Comparison of ENCODE assay signal across 2 cellular contexts in genomic region chr2:31263636-31264190, GRCh38.
TF ChIP-seq lines count a peak whose summit lies in the region.

No MANE protein-coding gene starts in this region.

TF ChIP-seq in SK-N-SH treated with all-trans-retinoic acid at 6 μM for 48 hours, 23 proteins besides CTCF, POLR2A, EP300 and RAD21 (continued from another document):
- TF ChIP-seq CREB5 (CRISPR knock-in tag; IDR thresholded peaks at IDR 0.05; ENCODE audit: low read depth) (no peak), SNAI2 (CRISPR knock-in tag; IDR thresholded peaks at IDR 0.05) (no peak), ISL1 (CRISPR knock-in tag; IDR thresholded peaks at IDR 0.05) (no peak), TSHZ2 (CRISPR knock-in tag; IDR thresholded peaks at IDR 0.05) (no peak), BACH2 (CRISPR knock-in tag; IDR thresholded peaks at IDR 0.05; ENCODE audit: borderline replicate concordance) (no peak), RARB (CRISPR knock-in tag; IDR thresholded peaks at IDR 0.05) (no peak), ZNF565 (CRISPR knock-in tag; conservative IDR thresholded peaks at IDR 0.05; ENCODE audit: low read depth) (no peak), CSDC2 (CRISPR knock-in tag; IDR thresholded peaks at IDR 0.05) (no peak), POU6F1 (CRISPR knock-in tag; IDR thresholded peaks at IDR 0.05; ENCODE audit: borderline replicate concordance, low read depth) (no peak), CSRNP3 (CRISPR knock-in tag; IDR thresholded peaks at IDR 0.05) (no peak), ZFP3 (CRISPR knock-in tag; IDR thresholded peaks at IDR 0.05) (no peak), GLIS3 (CRISPR knock-in tag; IDR thresholded peaks at IDR 0.05) (no peak), OSR1 (CRISPR knock-in tag; IDR thresholded peaks at IDR 0.05) (no peak)

TF ChIP-seq in SK-N-SH, 30 proteins besides CTCF, POLR2A, EP300 and RAD21 (continued from another document):
- TF ChIP-seq FOSL2 (IDR thresholded peaks at IDR 0.05; ENCODE audit: borderline replicate concordance, low read depth): no peak
- TF ChIP-seq MAX (IDR thresholded peaks at IDR 0.05; ENCODE audit: low read depth): no peak
- TF ChIP-seq USF2 (IDR thresholded peaks at IDR 0.05; ENCODE audit: borderline replicate concordance, low read depth, low read length): no peak
- TF ChIP-seq ZBTB33 (IDR thresholded peaks at IDR 0.05; ENCODE audit: borderline replicate concordance, low read depth): no peak
- no peak for TF ChIP-seq FOXJ3 (CRISPR knock-in tag; IDR thresholded peaks at IDR 0.05)
- TF ChIP-seq IRF3 (IDR thresholded peaks at IDR 0.05; ENCODE audit: low read depth, low read length): no peak
